Comparison of ENCODE assay signal across 8 cellular contexts in genomic region chr1:45750298-45751038, GRCh38. TPM values are rescaled to one million over a fixed set of nuclear protein-coding genes. Genes with fewer than 3 reads are reported as not detected.
A peak's percentile ranks its signal among the peaks of the same experiment; 100 is the strongest.
DNase-seq lines count a peak whose midpoint lies in the region; ATAC-seq and TF ChIP-seq lines count a peak whose summit lies in the region.

TSS of gene IPP (minus strand) at chr1:45750653. CDS start at chr1:45746411, 4,242 bp downstream.

- H3K4me3 Mint-ChIP-seq in activated naive CD8-positive, alpha-beta T cell treated with anti-CD3 and anti-CD28 coated beads, Interleukin-2, amount 50 U/mL, for 24 hours = peak within 1 kb of the TSS; percentile 99
- peak within 1 kb of the TSS; percentile 99 for H3K4me3 Mint-ChIP-seq in type B pancreatic cell

- H3K27me3 ChIP-seq in cardiac muscle cell (no peaks in the 10 kb centered on the region), trophoblast cell (ENCODE audit: insufficient read depth, low read length) (no peaks in the 10 kb centered on the region)

- peaks cover 6% of the 10 kb centered on the region for H3K36me3 Mint-ChIP-seq in activated naive CD8-positive, alpha-beta T cell treated with anti-CD3 and anti-CD28 coated beads, Interleukin-2, amount 50 U/mL, for 24 hours (ENCODE audit: low read depth)
- H3K36me3 Mint-ChIP-seq in type B pancreatic cell = no peaks in the 10 kb centered on the region

- TF ChIP-seq CTCF in GM12874 (IDR thresholded peaks at IDR 0.05; ENCODE audit: insufficient read depth, low read depth, low read length) = peak; percentile 44; the same call in 1 of the 2 replicates
- peak; percentile 31 for TF ChIP-seq CTCF in cardiac muscle cell (IDR thresholded peaks at IDR 0.05; ENCODE audit: low read depth, low read length)
- no peak for TF ChIP-seq CTCF in type B pancreatic cell (conservative IDR thresholded peaks at IDR 0.05)

- peak within 1 kb of the TSS; percentile 78 for H3K9ac ChIP-seq in trophoblast cell (ENCODE audit: low read length)

- peak within 1 kb of the TSS; percentile 78 for H4K91ac ChIP-seq in trophoblast cell (ENCODE audit: low read depth, low read length)

- peak within 1 kb of the TSS; percentile 92 for H3K14ac ChIP-seq in trophoblast cell (ENCODE audit: low read length)

- H2AK5ac ChIP-seq in trophoblast cell (ENCODE audit: low read length) = peak within 1 kb of the TSS; percentile 64

- peak; percentile 89 for ATAC-seq in HG02763 (IDR thresholded peaks at IDR 0.05; ENCODE audit: unreplicated experiment)
- peak; percentile 98 for ATAC-seq in activated naive CD8-positive, alpha-beta T cell treated with anti-CD3 and anti-CD28 coated beads, Interleukin-2, amount 50 U/mL, for 24 hours

- peaks cover 9% of the 10 kb centered on the region for H3K79me1 ChIP-seq in trophoblast cell (ENCODE audit: low read length)

- H3K4me3 ChIP-seq in cardiac muscle cell (peak within 1 kb of the TSS; percentile 49), trophoblast cell (ENCODE audit: low read depth, low read length) (peak within 1 kb of the TSS; percentile 69)

- H3K36me3 ChIP-seq in cardiac muscle cell = no peaks in the 10 kb centered on the region
- H3K36me3 ChIP-seq in trophoblast cell (ENCODE audit: control insufficient read depth in 1 of 2, insufficient read depth in 2 of 2, low read length in 2 of 2) = no peaks in the 10 kb centered on the region

- peak within 1 kb of the TSS; percentile 31 for H3K4ac ChIP-seq in trophoblast cell (ENCODE audit: low read depth, low read length)

- peak within 1 kb of the TSS; percentile 60 for H2BK5ac ChIP-seq in trophoblast cell (ENCODE audit: low read depth, low read length, poor library complexity)

- peak within 1 kb of the TSS; percentile 92 for H4K8ac ChIP-seq in trophoblast cell (ENCODE audit: low read depth, low read length)

- no peaks in the 10 kb centered on the region for H3K27me3 Mint-ChIP-seq in activated naive CD8-positive, alpha-beta T cell treated with anti-CD3 and anti-CD28 coated beads, Interleukin-2, amount 50 U/mL, for 24 hours
- no peaks in the 10 kb centered on the region for H3K27me3 Mint-ChIP-seq in type B pancreatic cell

- peak within 1 kb of the TSS; percentile 74 for H3K4me2 ChIP-seq in trophoblast cell (ENCODE audit: low read length)

- H2BK120ac ChIP-seq in trophoblast cell (ENCODE audit: insufficient read depth, low read length, poor library complexity) = peak within 1 kb of the TSS; percentile 54

- DNase-seq in NCI-H1417 treated with DMSO at 0.1 percent for 48 hours (lab: John Stamatoyannopoulos, UW) = peak; percentile 92
- DNase-seq in SW480 (ENCODE audit: low spot score) = peak; percentile 95
- peak; percentile 97 for DNase-seq in activated naive CD8-positive, alpha-beta T cell treated with anti-CD3 and anti-CD28 coated beads, Interleukin-2, amount 50 U/mL, for 24 hours
- peak; percentile 99 for DNase-seq in cardiac muscle cell (ENCODE audit: low read depth in 1 of 2, low spot score in 1 of 2)
- DNase-seq in trophoblast cell = peak; percentile 100
- DNase-seq in type B pancreatic cell (ENCODE audit: extremely low spot score, unreplicated experiment) = peak; percentile 97

- peaks cover 5% of the 10 kb centered on the region for H3K79me2 ChIP-seq in trophoblast cell (ENCODE audit: control insufficient read depth, insufficient read depth, low read length, poor library complexity)

- peak within 1 kb of the TSS; percentile 99 for H2AFZ ChIP-seq in trophoblast cell (ENCODE audit: insufficient read depth, low read length, poor library complexity)

- WGBS in trophoblast cell (ENCODE audit: extremely low coverage, insufficient coverage, insufficient read length) = no CpG with 5 or more reads among the region's 58 CpGs

- H3K4me1 Mint-ChIP-seq in activated naive CD8-positive, alpha-beta T cell treated with anti-CD3 and anti-CD28 coated beads, Interleukin-2, amount 50 U/mL, for 24 hours = peaks cover 22% of the 10 kb centered on the region
- H3K4me1 Mint-ChIP-seq in type B pancreatic cell (ENCODE audit: unreplicated experiment) = peaks cover 11% of the 10 kb centered on the region

- H2BK12ac ChIP-seq in trophoblast cell (ENCODE audit: low read length) = peak within 1 kb of the TSS; percentile 45

- peaks cover 13% of the 10 kb centered on the region for H3K9me3 Mint-ChIP-seq in activated naive CD8-positive, alpha-beta T cell treated with anti-CD3 and anti-CD28 coated beads, Interleukin-2, amount 50 U/mL, for 24 hours
- peaks cover 18% of the 10 kb centered on the region for H3K9me3 Mint-ChIP-seq in type B pancreatic cell

- H3K18ac ChIP-seq in trophoblast cell (ENCODE audit: low read length) = peak within 1 kb of the TSS; percentile 89

- H3K9me3 ChIP-seq in cardiac muscle cell (ENCODE audit: low read depth) (no peaks in the 10 kb centered on the region), trophoblast cell (ENCODE audit: insufficient read depth, low read depth, low read length) (peaks cover 6% of the 10 kb centered on the region)

- no peak within 1 kb of the TSS for H3K23ac ChIP-seq in trophoblast cell (ENCODE audit: low read length)

- peak within 1 kb of the TSS; percentile 71 for H4K12ac ChIP-seq in trophoblast cell (ENCODE audit: low read depth, low read length)

- peak within 1 kb of the TSS; percentile 99 for H3K27ac Mint-ChIP-seq in activated naive CD8-positive, alpha-beta T cell treated with anti-CD3 and anti-CD28 coated beads, Interleukin-2, amount 50 U/mL, for 24 hours
- H3K27ac Mint-ChIP-seq in type B pancreatic cell = peak within 1 kb of the TSS; percentile 100

- H3K27ac ChIP-seq in cardiac muscle cell = peak within 1 kb of the TSS; percentile 97
- peak within 1 kb of the TSS; percentile 89 for H3K27ac ChIP-seq in trophoblast cell (ENCODE audit: low read depth, low read length)

- H3K4me1 ChIP-seq in cardiac muscle cell (ENCODE audit: low read depth) = peaks cover 7% of the 10 kb centered on the region
- peaks cover 3 to 5% of the 10 kb centered on the region in 2 experiments for H3K4me1 ChIP-seq in trophoblast cell (ENCODE audit: control insufficient read depth in 1 of 2, insufficient read depth in 2 of 2, low read length in 2 of 2)

RNA-seq across cellular contexts. Expression of gene IPP, which starts in this region (rescaled TPM):
- total RNA-seq in cardiac muscle cell = 5.7 and 7.3 TPM in 2 replicates
- 12.1 and 24.9 TPM in 2 replicates for polyA plus RNA-seq in cardiac muscle cell
- 6.5 and 7.0 TPM in 2 replicates for polyA plus RNA-seq in trophoblast cell (2013)
- 18.2 and 21.0 TPM in 2 replicates for total RNA-seq in type B pancreatic cell (ENCODE audit: low replicate concordance)

Comparison
In these comparisons a context has a peak if more than half of its experiments do, and no peak if none do; other contexts are left out.
1. Peak in every context shown above with its lines: DNase-seq, ATAC-seq, H3K4me3 ChIP-seq and H3K27ac ChIP-seq.